In genomic region chr5:78690593-78690972, GRCh38 we compare ENCODE assay signal across 18 cellular contexts. TPM values are rescaled to one million over a fixed set of nuclear protein-coding genes. Genes with fewer than 3 reads are reported as not detected.
DNase-seq lines count a peak whose midpoint lies in the region; TF ChIP-seq lines count a peak whose summit lies in the region.
"Had no signal": no experiment of that assay in that cellular context is flagged by ENCODE, and none has a peak within 500 bp of the region (broad histone marks: within the 10 kb centered on the region; RNA-seq: fewer than 3 reads in every experiment).

No MANE protein-coding gene starts in this region.

- peak overlapping the region; percentile 45 for H3K27ac ChIP-seq in OCI-LY1 (ENCODE audit: low read depth, low read length, poor library complexity, severe bottlenecking)
- H3K27ac ChIP-seq in hepatocyte: peak overlapping the region; percentile 33
- no peak overlapping the region for H3K27ac ChIP-seq in CD8-positive, alpha-beta memory T cell (ENCODE audit: low read depth, low read length)
- H3K27ac ChIP-seq: KMS-11, SJSA1 had no signal

- H3K4me1 ChIP-seq in OCI-LY1 (ENCODE audit: insufficient read depth, low read length, severe bottlenecking) (peaks cover 22% of the 10 kb centered on the region), hepatocyte (ENCODE audit: insufficient read depth) (peaks cover 11% of the 10 kb centered on the region)
- H3K4me1 ChIP-seq in CD8-positive, alpha-beta memory T cell (ENCODE audit: insufficient read depth, low read length): no peaks in the 10 kb centered on the region
- H3K4me1 ChIP-seq: A549, SJSA1 had no signal

- DNase-seq in D341Med (ENCODE audit: low spot score) (peak; percentile 42), hepatocyte (ENCODE audit: low spot score) (no peak), osteocyte (ENCODE audit: extremely low spot score, unreplicated experiment) (no peak), C1 segment of cervical spinal cord (lab: John Stamatoyannopoulos, UW) (no peak), NCI-H1092 (lab: John Stamatoyannopoulos, UW) (no peak)
- no peak for DNase-seq in CD8-positive, alpha-beta memory T cell
- no peak for DNase-seq in activated naive CD4-positive, alpha-beta T cell treated with Interleukin-2 at 50 U/mL for 16 hours
- DNase-seq: Caco-2; MG63; NCI-H1105 treated with DMSO at 0.1 percent for 48 hours; NCI-H2171; NCI-H510A; NK-92 treated with Interleukin-12 subunit alpha and Interleukin-12 subunit beta, amount 100 ng/mL, for 24 hours; PC-3 had no signal

- H2AFZ ChIP-seq in OCI-LY1 (ENCODE audit: low read length): no peak overlapping the region
- H2AFZ ChIP-seq in hepatocyte: no peak overlapping the region

- H3K4me3 Mint-ChIP-seq in osteocyte (ENCODE audit: unreplicated experiment): no peak overlapping the region
- H3K4me3 Mint-ChIP-seq in CD8-positive, alpha-beta memory T cell: no peak overlapping the region

- H3K4me3 ChIP-seq in OCI-LY1 (ENCODE audit: low read depth, low read length, poor library complexity, severe bottlenecking): no peak overlapping the region
- no peak overlapping the region for H3K4me3 ChIP-seq in hepatocyte
- no peak overlapping the region for H3K4me3 ChIP-seq in CD8-positive, alpha-beta memory T cell (ENCODE audit: low read length)
- H3K4me3 ChIP-seq: A549, MG63, SJSA1 had no signal

- H3K36me3 ChIP-seq in OCI-LY1 (ENCODE audit: insufficient read depth, low read length): no peaks in the 10 kb centered on the region; the same call in 1 of the 2 replicates
- H3K36me3 ChIP-seq in hepatocyte (replicated peaks; ENCODE audit: insufficient read depth, low read depth): no peaks in the 10 kb centered on the region
- H3K36me3 ChIP-seq in CD8-positive, alpha-beta memory T cell (ENCODE audit: insufficient read depth, low read length): no peaks in the 10 kb centered on the region
- H3K36me3 ChIP-seq: MG63, SJSA1 had no signal

- no peaks in the 10 kb centered on the region for H3K27me3 Mint-ChIP-seq in osteocyte (ENCODE audit: unreplicated experiment)
- H3K27me3 Mint-ChIP-seq in CD8-positive, alpha-beta memory T cell: peaks cover 3 to 17% of the 10 kb centered on the region in 2 donors

- POLR2A ChIA-PET in CD8-positive, alpha-beta memory T cell (lab: Charles Lee): no interaction called here

- peak overlapping the region; percentile 81 for H3K27ac Mint-ChIP-seq in osteocyte (ENCODE audit: unreplicated experiment)
- peak overlapping the region in 1 of 8 donors; percentile 1 for H3K27ac Mint-ChIP-seq in CD8-positive, alpha-beta memory T cell

- H3K9me3 ChIP-seq in OCI-LY1 (ENCODE audit: low read length): peaks cover 2% of the 10 kb centered on the region; the same call in 1 of the 2 replicates
- no peaks in the 10 kb centered on the region for H3K9me3 ChIP-seq in hepatocyte (ENCODE audit: low read depth)
- H3K9me3 ChIP-seq in CD8-positive, alpha-beta memory T cell (ENCODE audit: low read length): no peaks in the 10 kb centered on the region
- H3K9me3 ChIP-seq: SJSA1 had no signal

- H3K36me3 Mint-ChIP-seq in osteocyte (ENCODE audit: unreplicated experiment): peaks cover 9% of the 10 kb centered on the region
- no peaks in the 10 kb centered on the region for H3K36me3 Mint-ChIP-seq in CD8-positive, alpha-beta memory T cell

- H4K20me1 ChIP-seq in OCI-LY1 (ENCODE audit: insufficient read depth, low read length): no peaks in the 10 kb centered on the region
- no peaks in the 10 kb centered on the region for H4K20me1 ChIP-seq in hepatocyte (ENCODE audit: insufficient read depth, poor library complexity, severe bottlenecking)

- TF ChIP-seq CTCF in OCI-LY1 (IDR thresholded peaks at IDR 0.05; ENCODE audit: low read length): no peak
- TF ChIP-seq CTCF in hepatocyte (IDR thresholded peaks at IDR 0.05; ENCODE audit: poor library complexity): no peak
- no peak for TF ChIP-seq CTCF in osteocyte (IDR thresholded peaks at IDR 0.05)

- peaks cover 10% of the 10 kb centered on the region for H3K9me3 Mint-ChIP-seq in osteocyte (ENCODE audit: unreplicated experiment)
- H3K9me3 Mint-ChIP-seq in CD8-positive, alpha-beta memory T cell: peaks cover 0 to 11% (median 0%) of the 10 kb centered on the region in 5 donors

- peaks cover 35% of the 10 kb centered on the region for H3K4me1 Mint-ChIP-seq in osteocyte (ENCODE audit: unreplicated experiment)
- H3K4me1 Mint-ChIP-seq in CD8-positive, alpha-beta memory T cell: no peaks in the 10 kb centered on the region

- H3K4me2 ChIP-seq in OCI-LY1 (ENCODE audit: low read length): peak overlapping the region; percentile 38; the same call in 1 of the 2 replicates
- peak overlapping the region; percentile 11 for H3K4me2 ChIP-seq in hepatocyte
- H3K4me2 ChIP-seq: A549, KMS-11 had no signal

- H3K79me2 ChIP-seq in OCI-LY1 (ENCODE audit: insufficient read depth, low read length) (no peaks in the 10 kb centered on the region; the same call in 1 of the 2 replicates), hepatocyte (no peaks in the 10 kb centered on the region)

- H3K27me3 ChIP-seq in OCI-LY1 (ENCODE audit: insufficient read depth, low read length) (no peaks in the 10 kb centered on the region), hepatocyte (no peaks in the 10 kb centered on the region)
- no peaks in the 10 kb centered on the region for H3K27me3 ChIP-seq in CD8-positive, alpha-beta memory T cell (ENCODE audit: insufficient read depth, low read length, poor library complexity, severe bottlenecking)
- H3K27me3 ChIP-seq: MG63, SJSA1 had no signal

- H3K9me2 ChIP-seq in OCI-LY1 (ENCODE audit: low read depth, low read length) (no peaks in the 10 kb centered on the region), hepatocyte (replicated peaks; ENCODE audit: insufficient read depth) (no peaks in the 10 kb centered on the region)

- CTCF ChIA-PET in CD8-positive, alpha-beta memory T cell (lab: Charles Lee): no interaction called here

- H3F3A ChIP-seq in OCI-LY1 (ENCODE audit: insufficient read depth, low read length): no peaks in the 10 kb centered on the region

- no peak overlapping the region for H3K9ac ChIP-seq in OCI-LY1 (ENCODE audit: low read length)
- H3K9ac ChIP-seq: KMS-11 had no signal

RNA-seq across cellular contexts. Expression of gene LHFPL2, which starts 42.0 kb away (rescaled TPM):
- total RNA-seq in hepatocyte: 38.0 and 39.9 TPM in 2 replicates
- 10.2 and 15.6 TPM in 2 replicates for polyA plus RNA-seq in hepatocyte
- 110 and 113 TPM in 2 replicates for total RNA-seq in osteocyte
- total RNA-seq in CD8-positive, alpha-beta memory T cell: 1 to 10 TPM in 1 of 2 experiments, under 1 TPM in 1; 0.84 to 1.2 TPM
- 0.20 TPM for polyA plus RNA-seq in CD8-positive, alpha-beta memory T cell

Comparison
In these comparisons a context has a peak if more than half of its experiments do, and no peak if none do; other contexts are left out.
1. RNA of gene LHFPL2, which starts 42.0 kb away (total RNA-seq): 110 to 113 TPM in osteocyte and 38.0 to 39.9 TPM in hepatocyte; 0.84 to 1.2 TPM in CD8-positive, alpha-beta memory T cell; every median in the first group is over 10 times any median in the second.